Comparison of ENCODE assay signal across 24 cellular contexts in the genomic region with DNA sequence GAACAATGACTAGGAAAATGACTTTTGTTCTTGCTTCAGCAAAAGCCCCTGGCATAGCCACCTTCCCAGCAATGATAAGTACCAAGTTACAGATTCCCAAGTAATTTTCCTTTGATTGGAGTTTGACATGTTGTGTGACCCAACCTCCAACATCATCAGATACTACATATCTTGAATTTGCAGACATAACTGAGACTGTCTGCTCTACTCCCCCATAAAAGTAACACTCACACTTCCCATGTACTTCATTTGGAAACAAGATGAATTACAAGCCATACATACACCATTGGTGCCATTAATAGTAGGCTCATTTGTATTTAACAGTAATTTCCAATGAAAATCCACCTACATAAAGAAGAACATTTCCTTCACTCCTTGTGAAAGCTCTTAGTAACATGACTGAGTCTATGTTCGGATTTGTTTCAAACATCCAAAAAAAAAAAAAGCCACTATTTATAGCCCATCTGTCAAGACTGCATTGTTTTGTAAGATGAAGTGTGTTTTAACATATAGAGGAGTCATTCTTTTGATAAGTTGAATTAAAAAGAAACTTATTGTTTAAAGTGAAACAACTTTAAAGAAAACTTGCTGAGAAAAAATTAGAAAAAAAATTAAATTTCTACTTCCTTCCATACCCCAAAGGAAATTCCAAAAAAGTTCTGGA. TPM values are rescaled to one million over a fixed set of nuclear protein-coding genes. Genes with fewer than 3 reads are reported as not detected.
"Had no signal": no experiment of that assay in that cellular context is flagged by ENCODE, and none has a peak within 500 bp of the region (broad histone marks: within the 10 kb centered on the region; RNA-seq: fewer than 3 reads in every experiment).

No MANE protein-coding gene starts in this region.

- H3K4me3 ChIP-seq: dorsolateral prefrontal cortex, heart right ventricle, lower lobe of right lung, prostate gland, right atrium auricular region, testis, tibial nerve, upper lobe of left lung had no signal

- H3K27ac Mint-ChIP-seq: naive thymus-derived CD8-positive, alpha-beta T cell; nephron progenitor cell; stimulated activated effector memory CD8-positive, alpha-beta T cell treated with anti-CD3 and anti-CD28 coated beads, Interleukin-12 subunit alpha, Interleukin-12 subunit beta, amount 100 ng/mL, for 72 hours had no signal

- H3K9me3 Mint-ChIP-seq: naive thymus-derived CD8-positive, alpha-beta T cell; nephron progenitor cell; stimulated activated effector memory CD8-positive, alpha-beta T cell treated with anti-CD3 and anti-CD28 coated beads, Interleukin-12 subunit alpha, Interleukin-12 subunit beta, amount 100 ng/mL, for 72 hours had no signal

- H3K27me3 ChIP-seq: heart right ventricle, right atrium auricular region, testis, tibial nerve, upper lobe of left lung had no signal

- H3K36me3 Mint-ChIP-seq: naive thymus-derived CD8-positive, alpha-beta T cell; stimulated activated effector memory CD8-positive, alpha-beta T cell treated with anti-CD3 and anti-CD28 coated beads, Interleukin-12 subunit alpha, Interleukin-12 subunit beta, amount 100 ng/mL, for 72 hours had no signal

- H3K36me3 ChIP-seq: heart right ventricle, lower lobe of right lung, prostate gland, right atrium auricular region, tibial nerve, upper lobe of left lung had no signal

- H3K9me3 ChIP-seq: heart right ventricle, lower lobe of right lung, prostate gland, right atrium auricular region, testis, tibial nerve, upper lobe of left lung had no signal

- H3K4me3 Mint-ChIP-seq: naive thymus-derived CD8-positive, alpha-beta T cell; nephron progenitor cell; stimulated activated effector memory CD8-positive, alpha-beta T cell treated with anti-CD3 and anti-CD28 coated beads, Interleukin-12 subunit alpha, Interleukin-12 subunit beta, amount 100 ng/mL, for 72 hours had no signal

- H3K4me1 Mint-ChIP-seq: naive thymus-derived CD8-positive, alpha-beta T cell; nephron progenitor cell; stimulated activated effector memory CD8-positive, alpha-beta T cell treated with anti-CD3 and anti-CD28 coated beads, Interleukin-12 subunit alpha, Interleukin-12 subunit beta, amount 100 ng/mL, for 72 hours had no signal

- DNase-seq: dorsolateral prefrontal cortex; effector CD4-positive, alpha-beta T cell; foreskin fibroblast; glutamatergic neuron; heart right ventricle; hippocampal formation; left ventricle myocardium superior; lower lobe of right lung; naive thymus-derived CD8-positive, alpha-beta T cell; nephron progenitor cell; nucleus accumbens; stimulated activated CD4-positive, alpha-beta T cell treated with anti-CD3 and anti-CD28 coated beads, Interleukin-2, amount 100 ng/mL, for 24 hours; stimulated activated CD4-positive, alpha-beta T cell treated with anti-CD3 and anti-CD28 coated beads, Interleukin-4, amount 100 ng/mL, for 24 hours; stimulated activated naive CD8-positive, alpha-beta T cell treated with anti-CD3 and anti-CD28 coated beads, Interleukin-15, Interleukin-2, amounts not matched to agents 100 U/mL and 50 U/mL, for 24 hours; substantia nigra; testis; upper lobe of left lung had no signal

- H3K4me1 ChIP-seq: heart right ventricle, lower lobe of right lung, prostate gland, right atrium auricular region, testis, tibial nerve, upper lobe of left lung had no signal

- H3K27ac ChIP-seq: epithelial cell of prostate, heart right ventricle, lower lobe of right lung, prostate gland, right atrium auricular region, testis, tibial nerve, upper lobe of left lung had no signal

- FAIRE-seq: keratinocyte, urothelium cell line had no signal

RNA-seq across cellular contexts. Expression of a gene that starts 12.0 kb away (rescaled TPM):
- polyA plus RNA-seq: heart right ventricle, keratinocyte had no signal

RNA-seq across cellular contexts. Expression of a gene that starts 26.0 kb away (rescaled TPM):
- polyA plus RNA-seq: keratinocyte; naive thymus-derived CD8-positive, alpha-beta T cell had no signal
